8 cellular contexts compared by ENCODE assay signal in the genomic region with DNA sequence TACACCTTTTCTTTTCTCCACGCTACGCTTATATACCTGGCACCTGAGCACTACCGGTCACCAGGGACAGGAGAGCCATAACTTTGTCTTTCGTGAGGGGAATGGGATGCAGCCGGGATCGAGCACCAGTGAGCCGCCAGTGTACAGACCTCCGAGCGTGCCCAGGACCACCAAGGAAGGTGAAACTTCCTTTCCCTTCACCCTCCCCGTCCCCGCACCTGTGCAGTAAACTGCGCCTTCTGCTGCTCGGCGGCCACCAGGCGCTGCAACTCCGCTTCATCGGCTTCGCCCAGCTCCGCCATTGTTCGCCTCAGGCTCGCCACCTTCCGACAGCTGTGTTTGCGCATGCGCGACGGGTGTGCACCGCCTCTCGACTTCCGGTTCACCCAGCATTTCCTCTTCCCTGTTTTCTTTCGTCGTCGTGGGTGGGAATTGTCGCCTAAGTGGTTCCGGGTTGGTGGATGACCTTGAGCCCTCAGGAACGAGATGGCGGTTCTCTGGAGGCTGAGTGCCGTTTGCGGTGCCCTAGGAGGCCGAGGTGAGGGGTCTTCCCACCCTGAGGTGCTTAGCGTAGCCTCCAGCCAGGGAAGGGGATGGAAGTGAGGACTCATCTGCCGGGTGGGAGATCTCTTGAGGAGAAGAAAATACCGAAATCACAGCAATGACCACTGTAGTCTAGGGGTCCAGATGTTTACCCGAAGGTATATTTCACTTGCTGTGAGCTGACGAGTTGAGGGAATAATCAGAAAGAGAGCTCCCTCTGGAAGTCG. TPM values are rescaled to one million over a fixed set of nuclear protein-coding genes. Genes with fewer than 3 reads are reported as not detected.
DNase-seq lines count a peak whose midpoint lies in the region; ATAC-seq and TF ChIP-seq lines count a peak whose summit lies in the region.

A gene (plus strand): TSS at position 452 of the 770 bp plus-strand sequence. CDS start 35 bp downstream, at position 487.
A gene with protein sequence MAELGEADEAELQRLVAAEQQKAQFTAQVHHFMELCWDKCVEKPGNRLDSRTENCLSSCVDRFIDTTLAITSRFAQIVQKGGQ (minus strand): TSS at position 335 of the 770 bp plus-strand sequence. CDS start 33 bp downstream, at position 302.

- ATAC-seq in HG02884 (IDR thresholded peaks at IDR 0.05; ENCODE audit: unreplicated experiment) (peak; percentile 87), left cardiac atrium (peak; percentile 98)

- DNase-seq in GM13977 (ENCODE audit: low spot score), result peak; percentile 90
- DNase-seq in NCI-H1694 (lab: John Stamatoyannopoulos, UW), result peak; percentile 50
- DNase-seq in amniotic stem cell (lab: John Stamatoyannopoulos, UW), result peak; percentile 91
- peak; percentile 95 for DNase-seq in left cardiac atrium
- DNase-seq in progenitor cell of endocrine pancreas (ENCODE audit: low spot score, unreplicated experiment), result peak; percentile 95
- DNase-seq in ureter (ENCODE audit: low spot score), result peak; percentile 98

- intact Hi-C loops in left cardiac atrium (cut with DNase I), result no loop called here

- no peak for TF ChIP-seq CTCF in GM13977 (IDR thresholded peaks at IDR 0.05; ENCODE audit: extremely low read depth, insufficient read depth, missing control alignments)
- peak; percentile 36 for TF ChIP-seq CTCF in progenitor cell of endocrine pancreas (IDR thresholded peaks at IDR 0.05; ENCODE audit: unreplicated experiment)

- in situ Hi-C loops in GM13977 (cut with MboI; ENCODE audit: low pct_unique_long_range_greater_than_20kb, low sequenced_read_pairs, unreplicated experiment), result no loop called here

- no peaks in the 10 kb centered on the region for H3K9me3 Mint-ChIP-seq in T-helper 1 cell treated with Interleukin-12 subunit alpha and Interleukin-12 subunit beta and Interleukin-4 antibody, amounts not matched to agents 30 μg/mL and 1 μg/mL, for 36 hours
- no peaks in the 10 kb centered on the region for H3K9me3 Mint-ChIP-seq in progenitor cell of endocrine pancreas (ENCODE audit: low read depth)

- peaks cover 55% of the 10 kb centered on the region for H3K4me1 Mint-ChIP-seq in T-helper 1 cell treated with Interleukin-12 subunit alpha and Interleukin-12 subunit beta and Interleukin-4 antibody, amounts not matched to agents 30 μg/mL and 1 μg/mL, for 36 hours (ENCODE audit: low read depth)
- H3K4me1 Mint-ChIP-seq in progenitor cell of endocrine pancreas (ENCODE audit: low read depth), result peaks cover 31% of the 10 kb centered on the region

- peak within 1 kb of the TSS; percentile 98 for H3K4me3 Mint-ChIP-seq in T-helper 1 cell treated with Interleukin-12 subunit alpha and Interleukin-12 subunit beta and Interleukin-4 antibody, amounts not matched to agents 30 μg/mL and 1 μg/mL, for 36 hours
- H3K4me3 Mint-ChIP-seq in progenitor cell of endocrine pancreas (ENCODE audit: low read depth), result peak within 1 kb of the TSS; percentile 100

- peaks cover 71% of the 10 kb centered on the region for H3K36me3 Mint-ChIP-seq in T-helper 1 cell treated with Interleukin-12 subunit alpha and Interleukin-12 subunit beta and Interleukin-4 antibody, amounts not matched to agents 30 μg/mL and 1 μg/mL, for 36 hours (ENCODE audit: low read depth)
- H3K36me3 Mint-ChIP-seq in progenitor cell of endocrine pancreas (ENCODE audit: insufficient read depth), result peaks cover 42% of the 10 kb centered on the region

- no peaks in the 10 kb centered on the region for H3K27me3 Mint-ChIP-seq in T-helper 1 cell treated with Interleukin-12 subunit alpha and Interleukin-12 subunit beta and Interleukin-4 antibody, amounts not matched to agents 30 μg/mL and 1 μg/mL, for 36 hours (ENCODE audit: low read depth)
- H3K27me3 Mint-ChIP-seq in progenitor cell of endocrine pancreas, result no peaks in the 10 kb centered on the region

- H3K27ac Mint-ChIP-seq in T-helper 1 cell treated with Interleukin-12 subunit alpha and Interleukin-12 subunit beta and Interleukin-4 antibody, amounts not matched to agents 30 μg/mL and 1 μg/mL, for 36 hours, result peak within 1 kb of the TSS; percentile 95
- peak within 1 kb of the TSS; percentile 98 for H3K27ac Mint-ChIP-seq in progenitor cell of endocrine pancreas

RNA-seq across cellular contexts. Expression of the first gene that starts in this region (rescaled TPM):
- total RNA-seq in left cardiac atrium (100 to 1,000 TPM; 158 to 166 TPM), progenitor cell of endocrine pancreas (40.4 and 46.9 TPM in 2 replicates), ureter (113 TPM)

RNA-seq across cellular contexts. Expression of the second gene that starts in this region (rescaled TPM):
- total RNA-seq in left cardiac atrium (100 to 1,000 TPM; 103 to 105 TPM), progenitor cell of endocrine pancreas (71.2 and 71.7 TPM in 2 replicates), ureter (54.8 TPM)

Comparison
In these comparisons a context has a peak if more than half of its experiments do, and no peak if none do; other contexts are left out.
1. Peak in every context shown above with its lines: DNase-seq and ATAC-seq.